In the genomic region with DNA sequence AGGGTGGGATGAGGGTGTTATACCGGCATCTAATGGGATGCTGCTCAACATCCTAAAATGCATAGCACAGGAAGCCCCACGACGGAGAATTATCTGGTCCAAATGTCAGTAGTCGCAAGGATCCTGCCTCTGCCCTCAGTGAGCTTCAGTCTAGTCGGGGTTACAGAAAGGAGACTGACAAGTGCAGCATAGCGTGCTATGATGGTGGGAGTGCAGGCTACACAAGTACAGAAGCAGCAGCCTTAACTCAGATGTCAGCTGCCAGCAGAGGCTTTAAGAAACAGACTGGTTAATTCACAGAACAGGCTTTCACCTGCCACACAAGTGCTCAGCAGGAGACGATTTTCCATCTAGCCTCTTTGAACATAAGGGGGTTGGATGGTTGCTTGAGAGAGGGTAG, we compare ENCODE assay signal across 22 cellular contexts. TPM values are rescaled to one million over a fixed set of nuclear protein-coding genes. Genes with fewer than 3 reads are reported as not detected.
"Had no signal": no experiment of that assay in that cellular context is flagged by ENCODE, and none has a peak within 500 bp of the region (broad histone marks: within the 10 kb centered on the region; RNA-seq: fewer than 3 reads in every experiment).

No MANE protein-coding gene starts in this region.

- H3K27me3 ChIP-seq: testis, tibial artery, upper lobe of left lung had no signal

- H3K9me3 ChIP-seq: lower lobe of right lung, prostate gland, right atrium auricular region, stomach, testis, tibial artery, upper lobe of left lung had no signal

- H3K4me2 ChIP-seq: smooth muscle cell had no signal

- H3K4me1 ChIP-seq: prostate gland had no signal

- DNase-seq: cortex of kidney; effector memory CD8-positive, alpha-beta T cell; left ventricle myocardium superior; lower lobe of right lung; natural killer cell; nucleus accumbens; stimulated activated CD4-positive, alpha-beta T cell treated with anti-CD3 and anti-CD28 coated beads, Interleukin-12 subunit alpha, Interleukin-12 subunit beta, amount 100 ng/mL, for 4 hours; stimulated activated CD4-positive, alpha-beta T cell treated with anti-CD3 and anti-CD28 coated beads, Interleukin-1b, Interleukin-23, amount 100 ng/mL, for 48 hours; stimulated activated CD4-positive, alpha-beta T cell treated with anti-CD3 and anti-CD28 coated beads, Interleukin-4, amount 100 ng/mL, for 1 hour; stimulated activated CD8-positive, alpha-beta memory T cell treated with anti-CD3 and anti-CD28 coated beads, Interleukin-4, amount 100 ng/mL, for 48 hours; stimulated activated naive CD4-positive, alpha-beta T cell treated with Interleukin-2 at 50 U/mL for 16 hours; stomach; testis; tibial artery; upper lobe of left lung had no signal

- H3K27ac Mint-ChIP-seq: effector memory CD8-positive, alpha-beta T cell; natural killer cell had no signal

- H3K4me3 Mint-ChIP-seq: effector memory CD8-positive, alpha-beta T cell; natural killer cell had no signal

- H3K36me3 ChIP-seq: lower lobe of right lung, prostate gland, right atrium auricular region, stomach, tibial artery, upper lobe of left lung had no signal

- FAIRE-seq: frontal cortex, keratinocyte, urothelium cell line had no signal

- H3K9me3 Mint-ChIP-seq: natural killer cell had no signal

- H3K4me3 ChIP-seq: lower lobe of right lung, prostate gland, right atrium auricular region, smooth muscle cell, stomach, testis, tibial artery, upper lobe of left lung had no signal

- H3K36me3 Mint-ChIP-seq: natural killer cell had no signal

- H3K4me1 Mint-ChIP-seq: natural killer cell had no signal

- H3K27ac ChIP-seq: lower lobe of right lung, prostate gland, right atrium auricular region, stomach, testis, tibial artery, upper lobe of left lung had no signal

RNA-seq across cellular contexts. Expression of a gene that starts 6.9 kb away (rescaled TPM):
- total RNA-seq: dermis microvascular lymphatic vessel endothelial cell had no signal
